15 cellular contexts compared by ENCODE assay signal in the genomic region with DNA sequence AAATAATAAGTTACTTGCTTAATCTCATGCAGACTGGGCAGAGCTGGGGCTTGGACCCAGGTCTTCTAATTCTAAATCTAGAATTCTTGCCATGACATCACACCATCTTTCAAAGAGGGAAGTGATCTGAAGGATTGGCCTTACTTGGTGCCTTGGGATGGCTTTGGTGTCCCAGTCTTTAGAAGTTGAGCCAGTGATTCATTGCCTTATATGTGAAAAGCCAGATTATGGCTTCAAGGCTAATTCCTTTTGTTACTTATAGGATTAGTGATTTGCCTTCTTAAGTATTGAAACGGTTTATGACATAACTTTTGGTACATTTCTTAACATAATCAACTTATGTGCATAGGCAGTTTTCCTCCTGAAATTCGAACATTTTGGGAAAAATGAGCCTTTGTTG. TPM values are rescaled to one million over a fixed set of nuclear protein-coding genes. Genes with fewer than 3 reads are reported as not detected.
DNase-seq lines count a peak whose midpoint lies in the region; ATAC-seq and TF ChIP-seq lines count a peak whose summit lies in the region.
"Had no signal": no experiment of that assay in that cellular context is flagged by ENCODE, and none has a peak within 500 bp of the region (broad histone marks: within the 10 kb centered on the region; RNA-seq: fewer than 3 reads in every experiment).

No MANE protein-coding gene starts in this region.

- no peak for TF ChIP-seq CTCF in brain (conservative IDR thresholded peaks at IDR 0.05)
- no peak for TF ChIP-seq CTCF in WTC11 (IDR thresholded peaks at IDR 0.05)

- CTCF ChIA-PET in activated naive CD4-positive, alpha-beta T cell treated with anti-CD3 and anti-CD28 coated beads for 36 hours (lab: Charles Lee) = interaction anchor here (0.9 to 2.0 kb wide), 2 partner anchors 12 to 108 kb away, joined by 3 to 5 read pairs; no protein-coding TSS in a partner anchor
- CTCF ChIA-PET in WTC11 (lab: Charles Lee) = no interaction called here

- POLR2A ChIA-PET in WTC11 (lab: Charles Lee) = no interaction called here

- peaks cover 11% of the 10 kb centered on the region for H3K36me3 Mint-ChIP-seq in activated naive CD4-positive, alpha-beta T cell treated with anti-CD3 and anti-CD28 coated beads, Interleukin-2, amount 50 U/mL, for 24 hours
- peaks cover 14% of the 10 kb centered on the region for H3K36me3 Mint-ChIP-seq in activated naive CD4-positive, alpha-beta T cell treated with anti-CD3 and anti-CD28 coated beads for 36 hours (ENCODE audit: low read depth)
- H3K36me3 Mint-ChIP-seq in brain (peaks cover 76% of the 10 kb centered on the region), WTC11 (peaks cover 34% of the 10 kb centered on the region)
- peaks cover 86% of the 10 kb centered on the region for H3K36me3 Mint-ChIP-seq in stimulated activated effector memory CD8-positive, alpha-beta T cell treated with anti-CD3 and anti-CD28 coated beads, Interleukin-12 subunit alpha, Interleukin-12 subunit beta, amount 100 ng/mL, for 72 hours

- DNase-seq in activated naive CD4-positive, alpha-beta T cell treated with anti-CD3 and anti-CD28 coated beads for 36 hours = no peak
- DNase-seq in NCI-H82 treated with DMSO at 0.1 percent for 48 hours (lab: John Stamatoyannopoulos, UW; ENCODE audit: unreplicated experiment) = peak; percentile 98
- DNase-seq in stimulated activated effector memory CD8-positive, alpha-beta T cell treated with anti-CD3 and anti-CD28 coated beads, Interleukin-12 subunit alpha, Interleukin-12 subunit beta, amount 100 ng/mL, for 72 hours (ENCODE audit: low spot score in 2 of 2) = no peak
- DNase-seq in SHP77 (lab: John Stamatoyannopoulos, UW) = no peak
- DNase-seq in WTC11 (ENCODE audit: low spot score) = no peak
- DNase-seq in inferior parietal cortex (ENCODE audit: extremely low spot score) = no peak
- DNase-seq: DMS 273 treated with DMSO at 0.1 percent for 48 hours, GF-D8, NCI-H1105 treated with DMSO at 0.1 percent for 48 hours, NCI-H187 treated with DMSO at 0.1 percent for 48 hours, NCI-H446, NCI-H748 treated with DMSO at 0.1 percent for 48 hours had no signal

- H3K9me3 Mint-ChIP-seq in activated naive CD4-positive, alpha-beta T cell treated with anti-CD3 and anti-CD28 coated beads, Interleukin-2, amount 50 U/mL, for 24 hours = no peaks in the 10 kb centered on the region
- H3K9me3 Mint-ChIP-seq in activated naive CD4-positive, alpha-beta T cell treated with anti-CD3 and anti-CD28 coated beads for 36 hours = no peaks in the 10 kb centered on the region
- H3K9me3 Mint-ChIP-seq in brain (peaks cover 0 to 4% (median 2%) of the 10 kb centered on the region in 5 experiments), WTC11 (peaks cover 10% of the 10 kb centered on the region)
- H3K9me3 Mint-ChIP-seq in stimulated activated effector memory CD8-positive, alpha-beta T cell treated with anti-CD3 and anti-CD28 coated beads, Interleukin-12 subunit alpha, Interleukin-12 subunit beta, amount 100 ng/mL, for 72 hours = no peaks in the 10 kb centered on the region

- no peaks in the 10 kb centered on the region for H3K27me3 Mint-ChIP-seq in activated naive CD4-positive, alpha-beta T cell treated with anti-CD3 and anti-CD28 coated beads, Interleukin-2, amount 50 U/mL, for 24 hours
- H3K27me3 Mint-ChIP-seq in activated naive CD4-positive, alpha-beta T cell treated with anti-CD3 and anti-CD28 coated beads for 36 hours (ENCODE audit: low read depth) = no peaks in the 10 kb centered on the region
- H3K27me3 Mint-ChIP-seq in brain (no peaks in the 10 kb centered on the region), WTC11 (ENCODE audit: low read depth) (no peaks in the 10 kb centered on the region)

- ATAC-seq in stimulated activated effector memory CD8-positive, alpha-beta T cell treated with anti-CD3 and anti-CD28 coated beads, Interleukin-12 subunit alpha, Interleukin-12 subunit beta, amount 100 ng/mL, for 72 hours = no peak
- no peak for ATAC-seq in WTC11
- ATAC-seq: HepG2 had no signal

- H3K27ac Mint-ChIP-seq in activated naive CD4-positive, alpha-beta T cell treated with anti-CD3 and anti-CD28 coated beads, Interleukin-2, amount 50 U/mL, for 24 hours = peak overlapping the region; percentile 51
- H3K27ac Mint-ChIP-seq in activated naive CD4-positive, alpha-beta T cell treated with anti-CD3 and anti-CD28 coated beads for 36 hours = no peak overlapping the region
- H3K27ac Mint-ChIP-seq in brain = peak overlapping the region in 3 of 5 experiments; percentile 13 to 76 (median 42)
- H3K27ac Mint-ChIP-seq in stimulated activated effector memory CD8-positive, alpha-beta T cell treated with anti-CD3 and anti-CD28 coated beads, Interleukin-12 subunit alpha, Interleukin-12 subunit beta, amount 100 ng/mL, for 72 hours = peak overlapping the region; percentile 54
- no peak overlapping the region for H3K27ac Mint-ChIP-seq in WTC11

- intact Hi-C loops in activated naive CD4-positive, alpha-beta T cell treated with anti-CD3 and anti-CD28 coated beads for 36 hours (cut with micrococcal nuclease) = no loop called here

- no peak overlapping the region for H3K4me3 Mint-ChIP-seq in activated naive CD4-positive, alpha-beta T cell treated with anti-CD3 and anti-CD28 coated beads, Interleukin-2, amount 50 U/mL, for 24 hours
- no peak overlapping the region for H3K4me3 Mint-ChIP-seq in activated naive CD4-positive, alpha-beta T cell treated with anti-CD3 and anti-CD28 coated beads for 36 hours
- H3K4me3 Mint-ChIP-seq in brain (no peak overlapping the region), WTC11 (no peak overlapping the region)
- no peak overlapping the region for H3K4me3 Mint-ChIP-seq in stimulated activated effector memory CD8-positive, alpha-beta T cell treated with anti-CD3 and anti-CD28 coated beads, Interleukin-12 subunit alpha, Interleukin-12 subunit beta, amount 100 ng/mL, for 72 hours

- H3K4me1 Mint-ChIP-seq in activated naive CD4-positive, alpha-beta T cell treated with anti-CD3 and anti-CD28 coated beads, Interleukin-2, amount 50 U/mL, for 24 hours = peaks cover 16% of the 10 kb centered on the region
- H3K4me1 Mint-ChIP-seq in activated naive CD4-positive, alpha-beta T cell treated with anti-CD3 and anti-CD28 coated beads for 36 hours (ENCODE audit: low read depth) = peaks cover 16% of the 10 kb centered on the region
- peaks cover 19% of the 10 kb centered on the region for H3K4me1 Mint-ChIP-seq in brain
- H3K4me1 Mint-ChIP-seq in stimulated activated effector memory CD8-positive, alpha-beta T cell treated with anti-CD3 and anti-CD28 coated beads, Interleukin-12 subunit alpha, Interleukin-12 subunit beta, amount 100 ng/mL, for 72 hours = peaks cover 12% of the 10 kb centered on the region
- no peaks in the 10 kb centered on the region for H3K4me1 Mint-ChIP-seq in WTC11

TF ChIP-seq in WTC11, 78 proteins besides CTCF, POLR2A, EP300 and RAD21 (continues in another document):
- no peak for TF ChIP-seq ZNF138 (CRISPR knock-in tag; conservative IDR thresholded peaks at IDR 0.05)
- TF ChIP-seq, protein P1, sequence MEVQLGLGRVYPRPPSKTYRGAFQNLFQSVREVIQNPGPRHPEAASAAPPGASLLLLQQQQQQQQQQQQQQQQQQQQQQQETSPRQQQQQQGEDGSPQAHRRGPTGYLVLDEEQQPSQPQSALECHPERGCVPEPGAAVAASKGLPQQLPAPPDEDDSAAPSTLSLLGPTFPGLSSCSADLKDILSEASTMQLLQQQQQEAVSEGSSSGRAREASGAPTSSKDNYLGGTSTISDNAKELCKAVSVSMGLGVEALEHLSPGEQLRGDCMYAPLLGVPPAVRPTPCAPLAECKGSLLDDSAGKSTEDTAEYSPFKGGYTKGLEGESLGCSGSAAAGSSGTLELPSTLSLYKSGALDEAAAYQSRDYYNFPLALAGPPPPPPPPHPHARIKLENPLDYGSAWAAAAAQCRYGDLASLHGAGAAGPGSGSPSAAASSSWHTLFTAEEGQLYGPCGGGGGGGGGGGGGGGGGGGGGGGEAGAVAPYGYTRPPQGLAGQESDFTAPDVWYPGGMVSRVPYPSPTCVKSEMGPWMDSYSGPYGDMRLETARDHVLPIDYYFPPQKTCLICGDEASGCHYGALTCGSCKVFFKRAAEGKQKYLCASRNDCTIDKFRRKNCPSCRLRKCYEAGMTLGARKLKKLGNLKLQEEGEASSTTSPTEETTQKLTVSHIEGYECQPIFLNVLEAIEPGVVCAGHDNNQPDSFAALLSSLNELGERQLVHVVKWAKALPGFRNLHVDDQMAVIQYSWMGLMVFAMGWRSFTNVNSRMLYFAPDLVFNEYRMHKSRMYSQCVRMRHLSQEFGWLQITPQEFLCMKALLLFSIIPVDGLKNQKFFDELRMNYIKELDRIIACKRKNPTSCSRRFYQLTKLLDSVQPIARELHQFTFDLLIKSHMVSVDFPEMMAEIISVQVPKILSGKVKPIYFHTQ (CRISPR knock-in tag; IDR thresholded peaks at IDR 0.05) = no peak
- no peak for TF ChIP-seq ZNF671 (CRISPR knock-in tag; IDR thresholded peaks at IDR 0.05)
- TF ChIP-seq, protein P2, sequence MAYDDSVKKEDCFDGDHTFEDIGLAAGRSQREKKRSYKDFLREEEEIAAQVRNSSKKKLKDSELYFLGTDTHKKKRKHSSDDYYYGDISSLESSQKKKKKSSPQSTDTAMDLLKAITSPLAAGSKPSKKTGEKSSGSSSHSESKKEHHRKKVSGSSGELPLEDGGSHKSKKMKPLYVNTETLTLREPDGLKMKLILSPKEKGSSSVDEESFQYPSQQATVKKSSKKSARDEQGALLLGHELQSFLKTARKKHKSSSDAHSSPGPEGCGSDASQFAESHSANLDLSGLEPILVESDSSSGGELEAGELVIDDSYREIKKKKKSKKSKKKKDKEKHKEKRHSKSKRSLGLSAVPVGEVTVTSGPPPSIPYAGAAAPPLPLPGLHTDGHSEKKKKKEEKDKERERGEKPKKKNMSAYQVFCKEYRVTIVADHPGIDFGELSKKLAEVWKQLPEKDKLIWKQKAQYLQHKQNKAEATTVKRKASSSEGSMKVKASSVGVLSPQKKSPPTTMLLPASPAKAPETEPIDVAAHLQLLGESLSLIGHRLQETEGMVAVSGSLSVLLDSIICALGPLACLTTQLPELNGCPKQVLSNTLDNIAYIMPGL (CRISPR knock-in tag; IDR thresholded peaks at IDR 0.05) = no peak

RNA-seq across cellular contexts. Expression of gene COG3, which starts 14.9 kb away (rescaled TPM):
- 10 to 100 TPM; 19.1 to 19.3 TPM for total RNA-seq in activated naive CD4-positive, alpha-beta T cell treated with anti-CD3 and anti-CD28 coated beads for 36 hours
- 5.9 TPM for polyA plus RNA-seq in brain (ENCODE audit: insufficient read depth, low read depth, low replicate concordance)
- 17.0 to 21.6 TPM (median 19.6 TPM) in 3 replicates for total RNA-seq in WTC11 (2021)

Comparison
In these comparisons a context has a peak if more than half of its experiments do, and no peak if none do; other contexts are left out.
1. H3K27ac Mint-ChIP-seq: peak in activated naive CD4-positive, alpha-beta T cell treated with anti-CD3 and anti-CD28 coated beads, Interleukin-2, amount 50 U/mL, for 24 hours (single experiment), brain (3 of 5) and stimulated activated effector memory CD8-positive, alpha-beta T cell treated with anti-CD3 and anti-CD28 coated beads, Interleukin-12 subunit alpha, Interleukin-12 subunit beta, amount 100 ng/mL, for 72 hours (single experiment); none in activated naive CD4-positive, alpha-beta T cell treated with anti-CD3 and anti-CD28 coated beads for 36 hours (single experiment) and WTC11 (single experiment).